Comparison of ENCODE assay signal across 9 cellular contexts in the genomic region with DNA sequence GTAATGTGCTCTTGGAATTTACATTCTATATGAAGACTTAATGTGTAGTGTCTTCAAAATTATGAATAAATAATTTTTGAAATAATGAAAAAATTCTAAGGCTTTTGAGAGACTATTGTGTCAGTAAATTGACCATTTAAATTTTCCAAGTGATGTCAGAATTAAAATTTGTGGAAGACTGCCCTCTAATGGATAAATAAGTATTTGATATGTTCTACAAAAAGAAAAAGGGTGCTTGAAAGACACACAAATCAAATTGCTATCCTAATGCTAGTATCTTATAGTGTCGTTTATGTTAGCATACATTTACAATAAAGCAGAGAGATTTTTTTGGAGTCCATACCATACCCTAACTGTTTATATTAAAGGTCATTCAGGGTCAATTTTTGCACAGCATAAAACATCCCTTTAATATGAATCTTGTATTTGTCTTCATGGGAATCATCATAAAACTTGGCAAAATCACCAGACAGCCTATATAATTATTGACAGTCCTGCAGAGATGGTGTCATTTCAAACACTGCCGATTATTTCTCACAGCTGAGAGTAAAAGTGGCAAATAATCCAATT.
DNase-seq lines count a peak whose midpoint lies in the region; ATAC-seq and TF ChIP-seq lines count a peak whose summit lies in the region.
"Had no signal": no experiment of that assay in that cellular context is flagged by ENCODE, and none has a peak within 500 bp of the region (broad histone marks: within the 10 kb centered on the region; RNA-seq: fewer than 3 reads in every experiment).

No MANE protein-coding gene starts in this region.

- ATAC-seq in activated T-cell treated with anti-CD3 and anti-CD28 coated beads, Interleukin-2, amount 50 U/mL, for 72 hours (replicated peaks in 1 of 2) = no peak
- no peak for ATAC-seq in esophagus mucosa

- TF ChIP-seq CTCF in brain (conservative IDR thresholded peaks at IDR 0.05) = peak; percentile 66 to 75

- DNase-seq in DMS53 (lab: John Stamatoyannopoulos, UW) = peak; percentile 60
- peak; percentile 64 for DNase-seq in Karpas-422
- DNase-seq in lung microvascular endothelial cell (ENCODE audit: low read depth in 2 of 2) = peak; percentile 32 to 49
- DNase-seq in activated T-cell treated with anti-CD3 and anti-CD28 coated beads, Interleukin-2, amount 50 U/mL, for 72 hours = no peak
- DNase-seq in T-helper 2 cell = no peak
- no peak for DNase-seq in germinal center (ENCODE audit: low spot score)
- DNase-seq: hypothalamus had no signal

- H3K36me3 Mint-ChIP-seq in brain = no peaks in the 10 kb centered on the region
- peaks cover 0 to 3% of the 10 kb centered on the region in 2 donors for H3K36me3 Mint-ChIP-seq in activated T-cell treated with anti-CD3 and anti-CD28 coated beads, Interleukin-2, amount 50 U/mL, for 72 hours (ENCODE audit: insufficient read depth in 2 of 2)

- no peak overlapping the region for H3K4me3 Mint-ChIP-seq in brain
- H3K4me3 Mint-ChIP-seq in activated T-cell treated with anti-CD3 and anti-CD28 coated beads, Interleukin-2, amount 50 U/mL, for 72 hours = no peak overlapping the region

- H4K20me1 ChIP-seq in Karpas-422 (ENCODE audit: insufficient read depth, low read depth, low read length) = no peaks in the 10 kb centered on the region

- no peak overlapping the region for H3K27ac ChIP-seq in Karpas-422 (ENCODE audit: low read length)

- no peaks in the 10 kb centered on the region for H3K9me2 ChIP-seq in Karpas-422 (replicated peaks; ENCODE audit: insufficient read depth, low read length)

- no peaks in the 10 kb centered on the region for H3K79me2 ChIP-seq in Karpas-422 (ENCODE audit: low read length)

- H3K9me3 ChIP-seq in Karpas-422 (ENCODE audit: low read length) = no peaks in the 10 kb centered on the region; the same call in 1 of the 2 replicates

- no peak overlapping the region for H3K4me3 ChIP-seq in Karpas-422 (ENCODE audit: low read length)

- no peaks in the 10 kb centered on the region for H3K4me1 Mint-ChIP-seq in brain
- no peaks in the 10 kb centered on the region for H3K4me1 Mint-ChIP-seq in activated T-cell treated with anti-CD3 and anti-CD28 coated beads, Interleukin-2, amount 50 U/mL, for 72 hours (ENCODE audit: low read depth)

- no peak overlapping the region for H3K4me2 ChIP-seq in Karpas-422 (ENCODE audit: low read depth, low read length, poor library complexity, severe bottlenecking)

- H3K27ac Mint-ChIP-seq in brain = no peak overlapping the region
- H3K27ac Mint-ChIP-seq in activated T-cell treated with anti-CD3 and anti-CD28 coated beads, Interleukin-2, amount 50 U/mL, for 72 hours = no peak overlapping the region

- H3K36me3 ChIP-seq in Karpas-422 (ENCODE audit: insufficient read depth, low read length) = no peaks in the 10 kb centered on the region

- H3K27me3 Mint-ChIP-seq in brain = no peaks in the 10 kb centered on the region
- no peaks in the 10 kb centered on the region for H3K27me3 Mint-ChIP-seq in activated T-cell treated with anti-CD3 and anti-CD28 coated beads, Interleukin-2, amount 50 U/mL, for 72 hours (ENCODE audit: low read depth)

- H3K27me3 ChIP-seq in Karpas-422 (ENCODE audit: low read length) = no peaks in the 10 kb centered on the region

- H3K9me3 Mint-ChIP-seq in brain = peaks cover 15 to 24% (median 22%) of the 10 kb centered on the region in 5 experiments
- H3K9me3 Mint-ChIP-seq in activated T-cell treated with anti-CD3 and anti-CD28 coated beads, Interleukin-2, amount 50 U/mL, for 72 hours = peaks cover 4 to 5% of the 10 kb centered on the region in 2 donors

- H3K9ac ChIP-seq in Karpas-422 (ENCODE audit: low read length) = no peak overlapping the region

- H2AFZ ChIP-seq in Karpas-422 (ENCODE audit: low read length) = no peak overlapping the region

- peaks cover 6% of the 10 kb centered on the region; the same call in 1 of the 2 replicates for H3K4me1 ChIP-seq in Karpas-422 (ENCODE audit: low read length)

Comparison
In these comparisons a context has a peak if more than half of its experiments do, and no peak if none do; other contexts are left out.
1. DNase-seq: peak in DMS53 (single experiment), Karpas-422 (single experiment) and lung microvascular endothelial cell (2 of 2); none in activated T-cell treated with anti-CD3 and anti-CD28 coated beads, Interleukin-2, amount 50 U/mL, for 72 hours (0 of 2), T-helper 2 cell (0 of 5) and germinal center (single experiment).